In genomic region chr12:90515199-90516175, GRCh38 we compare ENCODE assay signal across 10 cellular contexts.
DNase-seq lines count a peak whose midpoint lies in the region; ATAC-seq, FAIRE-seq and TF ChIP-seq lines count a peak whose summit lies in the region.
"Had no signal": no experiment of that assay in that cellular context is flagged by ENCODE, and none has a peak within 500 bp of the region (broad histone marks: within the 10 kb centered on the region; RNA-seq: fewer than 3 reads in every experiment).

No MANE protein-coding gene starts in this region.

- H3K4me2 ChIP-seq in astrocyte (ENCODE audit: low read length): no peak overlapping the region

- H3K9me3 ChIP-seq in astrocyte (ENCODE audit: insufficient read depth, low read depth, low read length): no peaks in the 10 kb centered on the region

- H3K4me1 ChIP-seq in astrocyte (ENCODE audit: insufficient read depth, low read length): no peaks in the 10 kb centered on the region

- H3K9me3 Mint-ChIP-seq in astrocyte (ENCODE audit: unreplicated experiment): no peaks in the 10 kb centered on the region

- no peaks in the 10 kb centered on the region for H3K27me3 Mint-ChIP-seq in astrocyte (ENCODE audit: low read depth, unreplicated experiment)

- H3K9ac ChIP-seq in astrocyte (ENCODE audit: low read length): no peak overlapping the region

- no peaks in the 10 kb centered on the region for H3K36me3 ChIP-seq in astrocyte (ENCODE audit: insufficient read depth, low read length)

- no peak for TF ChIP-seq CTCF in astrocyte (IDR thresholded peaks at IDR 0.05; ENCODE audit: insufficient read depth, low read depth, low read length)

- no peaks in the 10 kb centered on the region for H3K27me3 ChIP-seq in astrocyte (ENCODE audit: insufficient read depth, low read length)

- H3K27ac Mint-ChIP-seq in astrocyte (ENCODE audit: unreplicated experiment): no peak overlapping the region

- H3K36me3 Mint-ChIP-seq in astrocyte (ENCODE audit: low read depth, unreplicated experiment): no peaks in the 10 kb centered on the region

- peak; percentile 39 for DNase-seq in EL
- peak; percentile 7 for DNase-seq in astrocyte (ENCODE audit: low read depth)
- no peak for DNase-seq in activated effector memory CD4-positive, alpha-beta T cell treated with Interleukin-2 at 50 U/mL for 16 hours
- DNase-seq in H4 (ENCODE audit: low spot score): no peak
- DNase-seq in amniotic stem cell (lab: John Stamatoyannopoulos, UW): no peak
- DNase-seq in NCI-H510A (lab: John Stamatoyannopoulos, UW): no peak
- DNase-seq: KBM-7, kidney had no signal

- H3K4me3 Mint-ChIP-seq in astrocyte (ENCODE audit: unreplicated experiment): no peak overlapping the region

- ATAC-seq in GM19397 (IDR thresholded peaks at IDR 0.05; ENCODE audit: unreplicated experiment) (peak; percentile 90), HG03066 (IDR thresholded peaks at IDR 0.05; ENCODE audit: low read depth, unreplicated experiment) (peak; percentile 99)

- H3K27ac ChIP-seq in astrocyte (ENCODE audit: low read depth, low read length): no peak overlapping the region

- no peak overlapping the region for H3K4me3 ChIP-seq in astrocyte (ENCODE audit: insufficient read depth, low read depth, low read length)

- no peak overlapping the region for H2AFZ ChIP-seq in astrocyte (ENCODE audit: low read depth, low read length)

- no peaks in the 10 kb centered on the region for H3K79me2 ChIP-seq in astrocyte (ENCODE audit: insufficient read depth, low read length)

- no peaks in the 10 kb centered on the region for H4K20me1 ChIP-seq in astrocyte (ENCODE audit: insufficient read depth, low read length)

- FAIRE-seq in astrocyte (lab: Jason Lieb, UNC): no peak
- FAIRE-seq: kidney had no signal

- peaks cover 7% of the 10 kb centered on the region for H3K4me1 Mint-ChIP-seq in astrocyte (ENCODE audit: low read depth, unreplicated experiment)

Comparison
In these comparisons a context has a peak if more than half of its experiments do, and no peak if none do; other contexts are left out.
1. DNase-seq: peak in EL (single experiment) and astrocyte (single experiment); none in activated effector memory CD4-positive, alpha-beta T cell treated with Interleukin-2 at 50 U/mL for 16 hours (single experiment), H4 (single experiment), amniotic stem cell (single experiment) and NCI-H510A (single experiment).